In genomic region chr5:147394273-147394672, GRCh38 we compare ENCODE assay signal across 15 cellular contexts.
DNase-seq lines count a peak whose midpoint lies in the region; ATAC-seq and TF ChIP-seq lines count a peak whose summit lies in the region.
"Had no signal": no experiment of that assay in that cellular context is flagged by ENCODE, and none has a peak within 500 bp of the region (broad histone marks: within the 10 kb centered on the region; RNA-seq: fewer than 3 reads in every experiment).

No MANE protein-coding gene starts in this region.

- peak overlapping the region; percentile 91 for H3K27ac Mint-ChIP-seq in Caco-2 (ENCODE audit: unreplicated experiment)
- H3K27ac Mint-ChIP-seq: CD4-positive, CD25-positive, alpha-beta regulatory T cell; HFFc6 had no signal

- H3K4me1 Mint-ChIP-seq in Caco-2 (ENCODE audit: low read depth, unreplicated experiment), result peaks cover 44% of the 10 kb centered on the region
- H3K4me1 Mint-ChIP-seq: CD4-positive, CD25-positive, alpha-beta regulatory T cell had no signal

- H4K5ac ChIP-seq in mesendoderm (ENCODE audit: low read length), result no peak overlapping the region

- CTCF ChIA-PET in Caco-2 (lab: Charles Lee), result no interaction called here
- CTCF ChIA-PET in Panc1 (lab: Charles Lee), result no interaction called here

- no peaks in the 10 kb centered on the region for H3K79me2 ChIP-seq in mesendoderm (ENCODE audit: control insufficient read depth, insufficient read depth, low read length)

- no peak overlapping the region for H2BK120ac ChIP-seq in mesendoderm (ENCODE audit: low read depth, low read length)

- no peaks in the 10 kb centered on the region; the same call in 1 of the 2 replicates for H3K27me3 ChIP-seq in Caco-2 (replicated peaks; ENCODE audit: control insufficient read depth, insufficient read depth, low read length)
- H3K27me3 ChIP-seq in Panc1 (ENCODE audit: control insufficient read depth, insufficient read depth, low read length), result no peaks in the 10 kb centered on the region
- no peaks in the 10 kb centered on the region for H3K27me3 ChIP-seq in mesendoderm (ENCODE audit: insufficient read depth, low read length, poor library complexity)

- no peak overlapping the region for H3K4me3 ChIP-seq in Caco-2 (ENCODE audit: low read depth, low read length)
- no peak overlapping the region for H3K4me3 ChIP-seq in Panc1 (ENCODE audit: low read depth in 2 of 2, low read length in 2 of 2)
- no peak overlapping the region for H3K4me3 ChIP-seq in mesendoderm (ENCODE audit: low read length)
- H3K4me3 ChIP-seq: GM12878 had no signal

- H3K36me3 Mint-ChIP-seq in Caco-2 (ENCODE audit: insufficient read depth, unreplicated experiment), result peaks cover 65% of the 10 kb centered on the region
- H3K36me3 Mint-ChIP-seq: CD4-positive, CD25-positive, alpha-beta regulatory T cell had no signal

- in situ Hi-C loops in Panc1 (cut with HindIII; ENCODE audit: low pct_unique_long_range_greater_than_20kb, low sequenced_read_pairs), result no loop called here

- H3K4me3 Mint-ChIP-seq in Caco-2 (ENCODE audit: unreplicated experiment), result no peak overlapping the region
- H3K4me3 Mint-ChIP-seq: CD4-positive, CD25-positive, alpha-beta regulatory T cell; HFFc6 had no signal

- no peak overlapping the region for H3K9ac ChIP-seq in mesendoderm (ENCODE audit: low read length)

- DNase-seq in Caco-2 (no peak), Panc1 (ENCODE audit: low read depth, low spot score) (no peak), mesendoderm (peak; percentile 94), DMS114 treated with DMSO at 0.1 percent for 48 hours (lab: John Stamatoyannopoulos, UW; ENCODE audit: unreplicated experiment) (no peak), Kasumi-1 (lab: John Stamatoyannopoulos, UW) (no peak), SIG-M5 treated with dmso at 0.1 percent for 504 hours (lab: John Stamatoyannopoulos, UW; ENCODE audit: unreplicated experiment) (no peak)
- DNase-seq: CD4-positive, CD25-positive, alpha-beta regulatory T cell; DMS 273 treated with DMSO at 0.1 percent for 48 hours; DMS79; GOT3; HCEC 1CT; HFFc6 had no signal

- POLR2A ChIA-PET in Caco-2 (lab: Charles Lee), result interaction anchor here (0.7 kb wide), 1 partner anchor 522 kb away, joined by 4 read pairs; no protein-coding TSS in a partner anchor
- POLR2A ChIA-PET in Panc1 (lab: Charles Lee), result no interaction called here

- H2BK5ac ChIP-seq in mesendoderm (ENCODE audit: low read length), result no peak overlapping the region

- no peaks in the 10 kb centered on the region for H3K27me3 Mint-ChIP-seq in Caco-2 (ENCODE audit: insufficient read depth, unreplicated experiment)
- H3K27me3 Mint-ChIP-seq: CD4-positive, CD25-positive, alpha-beta regulatory T cell had no signal

- peaks cover 11% of the 10 kb centered on the region for H3K9me3 Mint-ChIP-seq in Caco-2 (ENCODE audit: unreplicated experiment)
- H3K9me3 Mint-ChIP-seq: HFFc6 had no signal

- no peak overlapping the region for H2AK5ac ChIP-seq in mesendoderm (ENCODE audit: low read length)

- no peak overlapping the region for H3K27ac ChIP-seq in Panc1 (ENCODE audit: low read length)
- peak overlapping the region; percentile 47 for H3K27ac ChIP-seq in mesendoderm (ENCODE audit: low read depth, low read length)

- no peaks in the 10 kb centered on the region for H3K79me1 ChIP-seq in mesendoderm (ENCODE audit: low read length)

- ATAC-seq in Panc1 (no peak), GM19463 (IDR thresholded peaks at IDR 0.05; ENCODE audit: unreplicated experiment) (no peak)
- ATAC-seq: GM12878, HepG2 had no signal

- intact Hi-C loops in Caco-2 (cut with micrococcal nuclease; ENCODE audit: unreplicated experiment), result loop anchor here (5.0 kb wide), 1 partner anchor 38 kb away; no protein-coding TSS in a partner anchor
- intact Hi-C loops in Panc1 (cut with micrococcal nuclease; ENCODE audit: unreplicated experiment), result no loop called here

- no peak overlapping the region for H3K4me2 ChIP-seq in mesendoderm (ENCODE audit: low read length)

- no peak overlapping the region for H3K18ac ChIP-seq in mesendoderm (ENCODE audit: low read length)

- no peak overlapping the region for H3K4ac ChIP-seq in mesendoderm (ENCODE audit: low read depth, low read length)

- WGBS in mesendoderm (ENCODE audit: extremely low coverage, insufficient coverage, low lambda C conversion rate), result no CpG with 5 or more reads among the region's 3 CpGs

- no peaks in the 10 kb centered on the region for H3K36me3 ChIP-seq in Caco-2 (ENCODE audit: control insufficient read depth, insufficient read depth, low read length)
- no peaks in the 10 kb centered on the region for H3K36me3 ChIP-seq in Panc1 (ENCODE audit: control insufficient read depth, insufficient read depth, low read length)
- H3K36me3 ChIP-seq in mesendoderm (ENCODE audit: control insufficient read depth, insufficient read depth, low read length), result peaks cover 7% of the 10 kb centered on the region

- H3K9me3 ChIP-seq in Caco-2 (no peaks in the 10 kb centered on the region), Panc1 (ENCODE audit: control insufficient read depth, insufficient read depth, low read depth, low read length) (no peaks in the 10 kb centered on the region)

- no peak overlapping the region for H3K56ac ChIP-seq in mesendoderm (ENCODE audit: low read length)

- H3K23ac ChIP-seq in mesendoderm (ENCODE audit: low read length), result no peak overlapping the region

- no peak overlapping the region for H2BK15ac ChIP-seq in mesendoderm (replicated peaks; ENCODE audit: low read depth)

- no peak for TF ChIP-seq CTCF in Caco-2 (IDR thresholded peaks at IDR 0.05; ENCODE audit: insufficient read depth in 1 of 2, low read depth in 1 of 2, low read length in 1 of 2, severe bottlenecking in 1 of 2, unreplicated experiment in 1 of 2)
- TF ChIP-seq CTCF in Panc1 (IDR thresholded peaks at IDR 0.05), result peak; percentile 13; the same call in 1 of the 2 replicates

- H3K4me1 ChIP-seq in Caco-2 (peaks cover 39% of the 10 kb centered on the region), Panc1 (ENCODE audit: control insufficient read depth, insufficient read depth, low read length) (no peaks in the 10 kb centered on the region), mesendoderm (ENCODE audit: control insufficient read depth, low read depth, low read length) (peaks cover 9% of the 10 kb centered on the region)

- BruUV-seq in Caco-2 (replicated peaks; lab: Mats Ljungman, UMichigan), result no TSS peak
- BruUV-seq in Panc1 (replicated peaks; lab: Mats Ljungman, UMichigan), result no TSS peak

- no peak overlapping the region for H4K8ac ChIP-seq in mesendoderm (ENCODE audit: low read depth, low read length)
